7 cellular contexts compared by ENCODE assay signal in the genomic region with DNA sequence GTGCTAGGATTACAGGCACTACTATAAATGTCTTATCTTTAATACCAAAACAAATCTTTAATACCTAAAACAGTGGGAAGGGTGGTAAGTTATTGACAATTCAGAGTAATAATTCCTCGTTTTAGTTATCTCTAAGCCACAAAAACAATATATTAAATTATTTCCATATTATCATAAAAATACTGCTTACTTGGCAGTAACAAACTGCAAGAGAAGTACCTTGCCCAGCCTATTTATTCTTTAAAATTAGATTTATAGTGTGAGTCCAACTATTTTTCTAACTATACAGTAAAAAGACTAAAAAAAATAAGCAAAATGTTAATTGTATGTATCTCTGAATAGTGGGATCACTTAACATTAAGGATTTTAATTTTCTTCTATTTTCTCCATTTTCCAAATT.
"Had no signal": no experiment of that assay in that cellular context is flagged by ENCODE, and none has a peak within 500 bp of the region (broad histone marks: within the 10 kb centered on the region; RNA-seq: fewer than 3 reads in every experiment).

No MANE protein-coding gene starts in this region.

- DNase-seq: GDM1, GF-D8 had no signal

- FAIRE-seq: GM12878, GM12891, GM12892, GM18507, GM19239 had no signal

- ATAC-seq: GM12878 had no signal

- H3K4me3 ChIP-seq: GM12878 had no signal
